Comparison of ENCODE assay signal across 15 cellular contexts in genomic region chr5:169412858-169413257, GRCh38.
"Had no signal": no experiment of that assay in that cellular context is flagged by ENCODE, and none has a peak within 500 bp of the region (broad histone marks: within the 10 kb centered on the region; RNA-seq: fewer than 3 reads in every experiment).

No MANE protein-coding gene starts in this region.

- FAIRE-seq: frontal cortex, small intestine, urothelium cell line had no signal

- H3K9me3 ChIP-seq: esophagus muscularis mucosa, heart left ventricle, neutrophil, stomach had no signal

- DNase-seq: effector memory CD8-positive, alpha-beta T cell; heart left ventricle; hippocampal formation; naive thymus-derived CD4-positive, alpha-beta T cell; posterior cingulate gyrus; small intestine; stimulated activated CD4-positive, alpha-beta T cell treated with anti-CD3 and anti-CD28 coated beads, Interleukin-12 subunit alpha, Interleukin-12 subunit beta, amount 100 ng/mL, for 4 hours; stimulated activated naive CD4-positive, alpha-beta T cell; stomach had no signal

- H3K27me3 ChIP-seq: esophagus muscularis mucosa, heart left ventricle, neutrophil, stomach had no signal

- H3K36me3 ChIP-seq: esophagus muscularis mucosa, heart left ventricle, neutrophil, stomach had no signal

- H3K27ac ChIP-seq: epithelial cell of prostate, esophagus muscularis mucosa, heart left ventricle, neutrophil, stomach had no signal

- H3K4me3 ChIP-seq: esophagus muscularis mucosa, heart left ventricle, stomach had no signal

- ATAC-seq: effector memory CD8-positive, alpha-beta T cell; heart left ventricle; naive thymus-derived CD4-positive, alpha-beta T cell; sciatic nerve had no signal
